In the genomic region with DNA sequence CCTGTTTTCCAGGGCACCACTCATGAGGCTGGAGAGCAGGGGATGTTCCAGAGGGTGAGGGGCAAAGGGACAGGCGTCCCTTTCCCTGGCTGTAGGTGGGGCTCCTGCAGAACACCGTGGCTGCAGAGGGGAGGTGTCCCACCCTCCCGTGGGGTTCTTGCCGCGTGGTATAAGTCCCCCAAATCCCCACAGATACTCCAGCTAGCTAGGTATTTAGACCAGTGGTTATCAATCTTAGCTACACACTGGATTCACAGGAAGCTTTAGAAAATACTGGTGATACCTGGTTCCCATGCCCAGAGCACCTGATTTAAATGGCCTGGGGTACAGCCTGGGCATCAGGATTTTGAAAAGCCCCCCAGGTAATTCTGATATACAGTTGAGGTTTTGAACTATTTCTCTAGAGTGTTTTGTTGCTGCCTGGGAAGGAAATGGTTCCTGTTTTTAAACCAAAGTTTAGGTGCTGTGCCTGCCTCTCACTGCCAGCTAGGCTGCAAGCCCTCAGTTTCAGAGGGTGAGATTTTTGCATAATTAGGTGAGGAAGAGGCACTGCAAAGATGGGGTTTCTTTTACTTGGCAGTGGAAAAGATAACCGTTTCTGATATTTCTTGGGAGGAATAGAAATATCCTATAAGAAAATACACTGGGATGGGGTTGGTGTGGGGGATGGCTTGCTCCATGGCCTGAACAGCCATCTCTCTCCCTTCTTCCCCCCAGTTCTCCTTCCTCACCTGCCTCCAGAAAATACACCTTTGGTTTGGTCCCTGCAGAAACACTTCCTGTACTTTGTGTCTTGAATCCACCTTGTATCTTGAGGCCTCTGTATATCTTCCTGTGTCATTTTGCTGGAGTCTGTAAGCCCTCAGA, we compare ENCODE assay signal across 10 cellular contexts. TPM values are rescaled to one million over a fixed set of nuclear protein-coding genes. Genes with fewer than 3 reads are reported as not detected.
DNase-seq lines count a peak whose midpoint lies in the region; ATAC-seq and TF ChIP-seq lines count a peak whose summit lies in the region.
"Had no signal": no experiment of that assay in that cellular context is flagged by ENCODE, and none has a peak within 500 bp of the region (broad histone marks: within the 10 kb centered on the region; RNA-seq: fewer than 3 reads in every experiment).

No MANE protein-coding gene starts in this region.

- TF ChIP-seq CTCF in SU-DHL-6 (IDR thresholded peaks at IDR 0.05; ENCODE audit: insufficient read depth, low read length, poor library complexity, severe bottlenecking) (no peak), left ventricle myocardium inferior (IDR thresholded peaks at IDR 0.05; ENCODE audit: borderline replicate concordance) (no peak)

- ATAC-seq in activated CD4-positive, alpha-beta T cell treated with anti-CD3 and anti-CD28 coated beads for 36 hours: no peak

- H2AFZ ChIP-seq in SU-DHL-6 (ENCODE audit: low read depth, low read length, severe bottlenecking): no peak overlapping the region

- peak overlapping the region; percentile 91 for H3K27ac ChIP-seq in SU-DHL-6 (ENCODE audit: low read depth, low read length)
- peak overlapping the region; percentile 64 for H3K27ac ChIP-seq in left ventricle myocardium inferior (replicated peaks)
- peak overlapping the region; percentile 24 for H3K27ac ChIP-seq in stomach smooth muscle (ENCODE audit: low read length)

- intact Hi-C loops in activated CD4-positive, alpha-beta T cell treated with anti-CD3 and anti-CD28 coated beads for 36 hours (cut with DNase I, micrococcal nuclease): no loop called here
- intact Hi-C loops in left ventricle myocardium inferior (cut with micrococcal nuclease): no loop called here

- H3K36me3 ChIP-seq in SU-DHL-6 (ENCODE audit: low read length) (0 out of 2 replicates have a peak, but pooled peaks cover under 1% of the 10 kb centered on the region), left ventricle myocardium inferior (no peaks in the 10 kb centered on the region), stomach smooth muscle (ENCODE audit: control insufficient read depth in 2 of 2, insufficient read depth in 2 of 2, low read length in 2 of 2) (no peaks in the 10 kb centered on the region)

- H3K9me3 Mint-ChIP-seq in activated CD4-positive, alpha-beta T cell treated with anti-CD3 and anti-CD28 coated beads for 36 hours (ENCODE audit: low read depth): no peaks in the 10 kb centered on the region

- no peak for DNase-seq in activated CD4-positive, alpha-beta T cell treated with anti-CD3 and anti-CD28 coated beads for 36 hours
- DNase-seq in activated CD4-positive, alpha-beta T cell treated with anti-CD3 and anti-CD28 coated beads, Interleukin-2, amount 50 U/mL, for 1 hour: no peak
- no peak for DNase-seq in left ventricle myocardium inferior
- DNase-seq in stimulated activated CD4-positive, alpha-beta T cell treated with anti-CD3 and anti-CD28 coated beads, Interleukin-2, amount 100 ng/mL, for 48 hours: no peak
- DNase-seq in AG08396 (ENCODE audit: low spot score): no peak
- DNase-seq in stimulated activated CD4-positive, alpha-beta T cell treated with anti-CD3 and anti-CD28 coated beads, Interleukin-4, amount 100 ng/mL, for 1 hour: no peak
- DNase-seq: ACHN, NCI-H1930 had no signal

- H3K9ac ChIP-seq in SU-DHL-6 (ENCODE audit: low read length) (peak overlapping the region; percentile 90), stomach smooth muscle (ENCODE audit: low read length in 2 of 2) (peak overlapping the region in 1 of 2 donors; percentile 31)

- H3F3A ChIP-seq in SU-DHL-6 (ENCODE audit: insufficient read depth): peaks cover 25% of the 10 kb centered on the region

- H3K27me3 Mint-ChIP-seq in activated CD4-positive, alpha-beta T cell treated with anti-CD3 and anti-CD28 coated beads for 36 hours: no peaks in the 10 kb centered on the region

- peak overlapping the region; percentile 99 for H3K27ac Mint-ChIP-seq in activated CD4-positive, alpha-beta T cell treated with anti-CD3 and anti-CD28 coated beads for 36 hours

- peaks cover 68% of the 10 kb centered on the region for H3K4me1 Mint-ChIP-seq in activated CD4-positive, alpha-beta T cell treated with anti-CD3 and anti-CD28 coated beads for 36 hours

- H4K20me1 ChIP-seq in SU-DHL-6 (ENCODE audit: low read depth, low read length): no peaks in the 10 kb centered on the region

- H3K9me3 ChIP-seq in SU-DHL-6 (ENCODE audit: insufficient read depth, low read length) (no peaks in the 10 kb centered on the region), left ventricle myocardium inferior (replicated peaks) (no peaks in the 10 kb centered on the region), stomach smooth muscle (ENCODE audit: control insufficient read depth in 2 of 2, low read length in 2 of 2) (no peaks in the 10 kb centered on the region)

- no peaks in the 10 kb centered on the region for H3K9me2 ChIP-seq in SU-DHL-6 (replicated peaks; ENCODE audit: insufficient read depth, low read length)

- H3K4me1 ChIP-seq in left ventricle myocardium inferior (peaks cover 77% of the 10 kb centered on the region), stomach smooth muscle (ENCODE audit: control insufficient read depth, insufficient read depth, low read length) (peaks cover 22% of the 10 kb centered on the region)

- H3K27me3 ChIP-seq in SU-DHL-6 (ENCODE audit: low read length) (no peaks in the 10 kb centered on the region), left ventricle myocardium inferior (ENCODE audit: low read depth) (no peaks in the 10 kb centered on the region), stomach smooth muscle (ENCODE audit: control insufficient read depth in 1 of 2, insufficient read depth in 2 of 2, low read length in 2 of 2) (peaks cover 0 to 2% of the 10 kb centered on the region in 2 donors)

- peak overlapping the region; percentile 92 for H3K4me2 ChIP-seq in SU-DHL-6 (ENCODE audit: low read depth, low read length, poor library complexity, severe bottlenecking)

- peak overlapping the region; percentile 95 for H3K4me3 Mint-ChIP-seq in activated CD4-positive, alpha-beta T cell treated with anti-CD3 and anti-CD28 coated beads for 36 hours

- POLR2A ChIA-PET in activated CD4-positive, alpha-beta T cell treated with anti-CD3 and anti-CD28 coated beads for 36 hours (lab: Charles Lee): interaction anchor here (0.6 to 1.6 kb wide), 7 partner anchors 9 to 85 kb away, joined by 3 to 5 read pairs (median 4); no protein-coding TSS in a partner anchor

- CTCF ChIA-PET in activated CD4-positive, alpha-beta T cell treated with anti-CD3 and anti-CD28 coated beads for 36 hours (lab: Charles Lee): interaction anchor here (0.6 to 21.8 kb wide), 6 partner anchors 7 to 80 kb away, joined by 3 to 621 read pairs (median 4); no protein-coding TSS in a partner anchor

- peaks cover 39% of the 10 kb centered on the region for H3K79me2 ChIP-seq in SU-DHL-6 (ENCODE audit: insufficient read depth, low read length)

- peak overlapping the region; percentile 70 for H3K4me3 ChIP-seq in SU-DHL-6 (ENCODE audit: insufficient read depth, low read length, poor library complexity, severe bottlenecking)
- peak overlapping the region; percentile 81 for H3K4me3 ChIP-seq in left ventricle myocardium inferior
- peak overlapping the region in 1 of 2 donors; percentile 15 for H3K4me3 ChIP-seq in stomach smooth muscle (ENCODE audit: low read length in 2 of 2)

- peaks cover 67% of the 10 kb centered on the region for H3K36me3 Mint-ChIP-seq in activated CD4-positive, alpha-beta T cell treated with anti-CD3 and anti-CD28 coated beads for 36 hours (ENCODE audit: low read depth)

RNA-seq across cellular contexts. Expression of a gene that starts 51.7 kb away (rescaled TPM):
- 100 to 1,000 TPM; 223 to 239 TPM for total RNA-seq in activated CD4-positive, alpha-beta T cell treated with anti-CD3 and anti-CD28 coated beads for 36 hours
- 7.8 TPM for total RNA-seq in left ventricle myocardium inferior

RNA-seq across cellular contexts. Expression of a gene that starts 53.2 kb away (rescaled TPM):
- total RNA-seq in activated CD4-positive, alpha-beta T cell treated with anti-CD3 and anti-CD28 coated beads for 36 hours: 100 to 1,000 TPM in 1 of 2 experiments, 10 to 100 TPM in 1; 91.2 to 100 TPM
- total RNA-seq in left ventricle myocardium inferior: 29.2 TPM

Comparison
In these comparisons a context has a peak if more than half of its experiments do, and no peak if none do; other contexts are left out.
1. H3K27ac ChIP-seq: peak in every context shown above with its lines; median percentile 91 in SU-DHL-6; 64 in left ventricle myocardium inferior; 24 in stomach smooth muscle.
2. RNA of a gene that starts 51.7 kb away (total RNA-seq): 223 to 239 TPM in activated CD4-positive, alpha-beta T cell treated with anti-CD3 and anti-CD28 coated beads for 36 hours; 7.8 TPM in left ventricle myocardium inferior (single experiment); every median in the first group is over 10 times any median in the second.